Comparison of ENCODE assay signal across 4 cellular contexts in genomic region chr2:94587042-94587441, GRCh38.
A peak's percentile ranks its signal among the peaks of the same experiment; 100 is the strongest.
DNase-seq lines count a peak whose midpoint lies in the region; TF ChIP-seq lines count a peak whose summit lies in the region.
"Not testable (repeated sequence)": the region's sequence is repeated elsewhere in the genome, so short reads cannot be mapped to it uniquely, and the experiment has no call there.

No MANE protein-coding gene starts in this region.

- H3K4me1 ChIP-seq in adipocyte (ENCODE audit: control insufficient read depth, insufficient read depth, low read length); spleen: not testable (repeated sequence)
- H3K4me1 ChIP-seq in subcutaneous abdominal adipose tissue (ENCODE audit: control insufficient read depth in 5 of 5, insufficient read depth in 5 of 5, low read length in 5 of 5) = peaks cover 0 to 18% (median 10%) of the 10 kb centered on the region in 5 donors

- 75 to 90% (median 85%) methylated on average over 6 to 9 of the region's 9 CpGs for WGBS in spleen, 5 donors

- not testable (repeated sequence) for H3K9me3 Mint-ChIP-seq in activated CD4-positive, alpha-beta T cell treated with anti-CD3 and anti-CD28 coated beads, Interleukin-2, amount 10 ng/mL, durations not matched to agents 7 days and 5 days

- not testable (repeated sequence) for H3K9me3 ChIP-seq in adipocyte (ENCODE audit: control insufficient read depth, low read length); spleen; subcutaneous abdominal adipose tissue (ENCODE audit: control insufficient read depth in 5 of 5, low read length in 5 of 5)

- peak overlapping the region; percentile 36 for H3K27ac Mint-ChIP-seq in activated CD4-positive, alpha-beta T cell treated with anti-CD3 and anti-CD28 coated beads, Interleukin-2, amount 10 ng/mL, durations not matched to agents 7 days and 5 days

- not testable (repeated sequence) for H3K36me3 ChIP-seq in adipocyte (ENCODE audit: control insufficient read depth, insufficient read depth, low read length, severe bottlenecking); spleen; subcutaneous abdominal adipose tissue (ENCODE audit: control insufficient read depth in 5 of 5, insufficient read depth in 5 of 5, low read length in 5 of 5)

- not testable (repeated sequence) for H3K27ac ChIP-seq in spleen
- peak overlapping the region; percentile 37 for H3K27ac ChIP-seq in subcutaneous abdominal adipose tissue (ENCODE audit: low read depth, low read length)

- H3K4me1 Mint-ChIP-seq in activated CD4-positive, alpha-beta T cell treated with anti-CD3 and anti-CD28 coated beads, Interleukin-2, amount 10 ng/mL, durations not matched to agents 7 days and 5 days = peaks cover 10% of the 10 kb centered on the region

- not testable (repeated sequence) for TF ChIP-seq CTCF in spleen (IDR thresholded peaks at IDR 0.05 in 8 of 11, conservative IDR thresholded peaks at IDR 0.05 in 3 of 11)

- H3K4me3 Mint-ChIP-seq in activated CD4-positive, alpha-beta T cell treated with anti-CD3 and anti-CD28 coated beads, Interleukin-2, amount 10 ng/mL, durations not matched to agents 7 days and 5 days = not testable (repeated sequence)

- H3K36me3 Mint-ChIP-seq in activated CD4-positive, alpha-beta T cell treated with anti-CD3 and anti-CD28 coated beads, Interleukin-2, amount 10 ng/mL, durations not matched to agents 7 days and 5 days (ENCODE audit: low read depth) = not testable (repeated sequence)

- CTCF ChIA-PET in activated CD4-positive, alpha-beta T cell treated with anti-CD3 and anti-CD28 coated beads, Interleukin-2, amount 10 ng/mL, durations not matched to agents 7 days and 5 days (lab: Charles Lee) = not testable (repeated sequence)

- not testable (repeated sequence) for TF ChIP-seq POLR2A in spleen (IDR thresholded peaks at IDR 0.05)

- not testable (repeated sequence) for H3K27me3 Mint-ChIP-seq in activated CD4-positive, alpha-beta T cell treated with anti-CD3 and anti-CD28 coated beads, Interleukin-2, amount 10 ng/mL, durations not matched to agents 7 days and 5 days

- intact Hi-C loops in spleen (cut with DNase I; ENCODE audit: low total_unique reads) = not testable (repeated sequence)

- POLR2A ChIA-PET in activated CD4-positive, alpha-beta T cell treated with anti-CD3 and anti-CD28 coated beads, Interleukin-2, amount 10 ng/mL, durations not matched to agents 7 days and 5 days (lab: Charles Lee) = not testable (repeated sequence)

- H3K4me3 ChIP-seq in adipocyte (ENCODE audit: low read length) (peak overlapping the region; percentile 62), subcutaneous abdominal adipose tissue (ENCODE audit: low read depth in 1 of 5, low read length in 5 of 5) (peak overlapping the region; percentile 46 to 69 (median 61))
- H3K4me3 ChIP-seq in spleen = not testable (repeated sequence)

- not testable (repeated sequence) for H3K27me3 ChIP-seq in adipocyte (replicated peaks; ENCODE audit: control insufficient read depth, insufficient read depth, low read length); spleen (replicated peaks in 1 of 7); subcutaneous abdominal adipose tissue (ENCODE audit: control insufficient read depth in 5 of 5, insufficient read depth in 4 of 5, low read length in 5 of 5)

- H3K9ac ChIP-seq in adipocyte (ENCODE audit: low read length) = peak overlapping the region; percentile 56
- peak overlapping the region in 1 of 5 donors; percentile 32 for H3K9ac ChIP-seq in subcutaneous abdominal adipose tissue (ENCODE audit: low read length in 5 of 5)

- DNase-seq in activated CD4-positive, alpha-beta T cell treated with anti-CD3 and anti-CD28 coated beads, Interleukin-2, amount 10 ng/mL, durations not matched to agents 7 days and 5 days; adipocyte (ENCODE audit: low read depth): not testable (repeated sequence)
- DNase-seq in spleen = peak; percentile 63
